18 cellular contexts compared by ENCODE assay signal in the genomic region with DNA sequence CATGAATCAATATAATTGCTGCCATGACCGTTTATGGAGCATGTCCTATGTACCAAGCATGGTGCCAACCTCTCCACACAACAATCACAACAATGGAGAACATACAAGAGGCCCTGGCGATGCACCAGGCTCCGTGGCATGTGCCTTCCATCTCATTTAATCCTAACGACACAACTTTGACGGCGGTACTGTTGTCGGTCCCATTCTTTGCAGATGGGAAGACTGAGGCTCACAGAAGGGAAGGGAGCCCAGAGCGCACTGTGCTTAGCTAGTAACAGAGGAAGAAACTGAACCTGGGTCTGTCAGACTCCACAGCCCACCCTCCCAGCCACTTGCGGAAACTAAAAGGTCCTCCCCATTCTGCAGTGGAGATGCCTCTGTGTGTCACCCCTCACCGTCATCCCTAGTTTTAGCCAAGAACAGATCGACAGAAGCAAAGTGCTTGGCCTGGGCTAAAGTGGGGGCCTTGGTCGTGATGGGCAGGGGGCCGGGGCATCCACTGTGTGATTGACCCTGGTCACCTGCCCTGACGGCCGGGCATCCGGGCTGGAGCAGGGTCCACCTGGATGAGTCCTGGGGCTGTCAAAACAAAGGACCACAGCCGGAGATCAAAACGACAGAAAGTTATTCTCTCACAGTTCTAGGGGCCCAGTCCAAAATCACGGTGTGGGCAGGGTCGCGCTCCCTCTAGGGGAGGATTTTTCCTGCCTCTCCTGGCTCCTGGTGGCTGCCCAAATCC.
DNase-seq lines count a peak whose midpoint lies in the region; ATAC-seq and TF ChIP-seq lines count a peak whose summit lies in the region.
"Had no signal": no experiment of that assay in that cellular context is flagged by ENCODE, and none has a peak within 500 bp of the region (broad histone marks: within the 10 kb centered on the region; RNA-seq: fewer than 3 reads in every experiment).

No MANE protein-coding gene starts in this region.

- H3K79me2 ChIP-seq in hepatocyte = no peaks in the 10 kb centered on the region

- H3K4me1 ChIP-seq in hepatocyte (ENCODE audit: insufficient read depth) = peaks cover 4% of the 10 kb centered on the region
- H3K4me1 ChIP-seq in A673 (ENCODE audit: insufficient read depth, low read length, poor library complexity, severe bottlenecking) = no peaks in the 10 kb centered on the region

- ATAC-seq in Right ventricle myocardium inferior = no peak
- no peak for ATAC-seq in GM21619 (IDR thresholded peaks at IDR 0.05; ENCODE audit: unreplicated experiment)

- no peak overlapping the region for H3K4me2 ChIP-seq in hepatocyte
- H3K4me2 ChIP-seq: BLaER1 treated with 17β-estradiol and CSF1 and Interleukin-3, amounts not matched to agents 10 nM and 100 nM had no signal

- H3K27ac Mint-ChIP-seq in neural crest cell (ENCODE audit: unreplicated experiment) (no peak overlapping the region), type B pancreatic cell (no peak overlapping the region)

- no peak overlapping the region for H2AFZ ChIP-seq in hepatocyte

- no peaks in the 10 kb centered on the region for H3K36me3 ChIP-seq in hepatocyte (replicated peaks; ENCODE audit: insufficient read depth, low read depth)
- H3K36me3 ChIP-seq in A673 (ENCODE audit: insufficient read depth, low read length, poor library complexity, severe bottlenecking) = no peaks in the 10 kb centered on the region
- H3K36me3 ChIP-seq: BLaER1 treated with 17β-estradiol and CSF1 and Interleukin-3, amounts not matched to agents 10 nM and 100 nM had no signal

- intact Hi-C loops in cardiac septum (cut with DNase I) (no loop called here), Right ventricle myocardium inferior (cut with DNase I) (no loop called here), A673 (cut with micrococcal nuclease; ENCODE audit: unreplicated experiment) (no loop called here)

- no peaks in the 10 kb centered on the region for H3K9me2 ChIP-seq in hepatocyte (replicated peaks; ENCODE audit: insufficient read depth)

- H3K36me3 Mint-ChIP-seq in neural crest cell (ENCODE audit: low read depth) = peaks cover 5% of the 10 kb centered on the region
- H3K36me3 Mint-ChIP-seq in type B pancreatic cell = peaks cover 6% of the 10 kb centered on the region

- H3K9me3 ChIP-seq in hepatocyte (ENCODE audit: low read depth) (no peaks in the 10 kb centered on the region), A673 (ENCODE audit: low read depth, low read length, poor library complexity, severe bottlenecking) (no peaks in the 10 kb centered on the region)

- WGBS in hepatocyte (ENCODE audit: low lambda C conversion rate, missing lambda C conversion rate) = 93% methylated on average over 21 of the region's 21 CpGs

- no peaks in the 10 kb centered on the region for H3K27me3 ChIP-seq in hepatocyte
- no peaks in the 10 kb centered on the region for H3K27me3 ChIP-seq in A673 (replicated peaks; ENCODE audit: insufficient read depth, low read depth, low read length, poor library complexity)
- H3K27me3 ChIP-seq: BLaER1 treated with 17β-estradiol and CSF1 and Interleukin-3, amounts not matched to agents 10 nM and 100 nM had no signal

- H3K9me3 Mint-ChIP-seq in neural crest cell (peaks cover 2% of the 10 kb centered on the region), type B pancreatic cell (peaks cover 4% of the 10 kb centered on the region)

- H3K4me3 Mint-ChIP-seq in neural crest cell (peak overlapping the region; percentile 28), type B pancreatic cell (peak overlapping the region; percentile 16)
- H3K4me3 Mint-ChIP-seq: H9 had no signal

- DNase-seq in cardiac septum (ENCODE audit: low spot score) (peak; percentile 29), Right ventricle myocardium inferior (ENCODE audit: missing footprints) (no peak), hepatocyte (ENCODE audit: low spot score) (no peak), neural crest cell (ENCODE audit: low read depth, low spot score) (no peak), type B pancreatic cell (ENCODE audit: extremely low spot score, unreplicated experiment) (no peak), A673 (ENCODE audit: low spot score) (no peak), NCI-H524 (lab: John Stamatoyannopoulos, UW) (no peak)
- DNase-seq: 8988T, H9, KBM-7, NCI-H1092, NCI-H1694, NCI-H2107, NCI-H226, NCI-H526 treated with DMSO at 0.1 percent for 48 hours, RPMI8226 had no signal

- H3K4me3 ChIP-seq in hepatocyte (no peak overlapping the region), A673 (ENCODE audit: low read depth, low read length, poor library complexity, severe bottlenecking) (no peak overlapping the region)
- H3K4me3 ChIP-seq: BLaER1 treated with 17β-estradiol and CSF1 and Interleukin-3, amounts not matched to agents 10 nM and 100 nM had no signal

- peaks cover 51% of the 10 kb centered on the region for H3K4me1 Mint-ChIP-seq in neural crest cell
- H3K4me1 Mint-ChIP-seq in type B pancreatic cell (ENCODE audit: unreplicated experiment) = peaks cover 41% of the 10 kb centered on the region

- POLR2A ChIA-PET in A673 (lab: Charles Lee; ENCODE audit: low non-redundant PET) = no interaction called here

- no peaks in the 10 kb centered on the region for H4K20me1 ChIP-seq in hepatocyte (ENCODE audit: insufficient read depth, poor library complexity, severe bottlenecking)
- H4K20me1 ChIP-seq: BLaER1 treated with 17β-estradiol and CSF1 and Interleukin-3, amounts not matched to agents 10 nM and 100 nM had no signal

- CTCF ChIA-PET in A673 (lab: Charles Lee) = no interaction called here

- H3K27ac ChIP-seq in hepatocyte = peak overlapping the region; percentile 62
- H3K27ac ChIP-seq in A673 (ENCODE audit: low read depth, low read length, poor library complexity, severe bottlenecking) = no peak overlapping the region
- H3K27ac ChIP-seq: BLaER1 treated with 17β-estradiol and CSF1 and Interleukin-3, amounts not matched to agents 10 nM and 100 nM had no signal

- no TSS peak for BruUV-seq in A673 (replicated peaks; lab: Mats Ljungman, UMichigan)

- no peak for TF ChIP-seq CTCF in hepatocyte (IDR thresholded peaks at IDR 0.05; ENCODE audit: poor library complexity)
- no peak for TF ChIP-seq CTCF in neural crest cell (conservative IDR thresholded peaks at IDR 0.05)
- TF ChIP-seq CTCF in type B pancreatic cell (conservative IDR thresholded peaks at IDR 0.05) = no peak
- TF ChIP-seq CTCF in A673 (conservative IDR thresholded peaks at IDR 0.05; ENCODE audit: low read depth, low read length) = no peak

- H3K27me3 Mint-ChIP-seq in neural crest cell (ENCODE audit: low read depth) = peaks cover 11% of the 10 kb centered on the region
- peaks cover 33% of the 10 kb centered on the region for H3K27me3 Mint-ChIP-seq in type B pancreatic cell
